ENCODE assay signal across 30 cellular contexts in the genomic region with DNA sequence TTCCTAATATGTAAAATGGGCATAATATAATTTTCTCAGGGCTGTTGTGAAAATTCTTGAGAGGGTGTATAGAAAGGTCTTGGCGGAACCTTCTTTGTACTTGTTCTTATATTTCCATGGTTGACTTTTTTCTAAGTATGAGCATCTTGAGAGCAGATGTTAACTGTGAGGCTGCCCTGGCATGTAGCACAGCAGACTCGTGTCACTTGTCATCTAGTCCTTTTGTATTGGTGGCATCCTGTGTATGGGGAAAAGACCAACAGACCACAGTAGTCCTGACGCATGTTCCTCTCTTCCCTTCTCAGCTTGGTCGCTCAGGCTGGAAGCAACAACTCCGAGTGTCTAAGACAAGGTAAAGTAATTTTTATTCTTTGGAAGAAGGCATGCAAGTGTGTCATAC.
"Had no signal": no experiment of that assay in that cellular context is flagged by ENCODE, and none has a peak within 500 bp of the region (broad histone marks: within the 10 kb centered on the region; RNA-seq: fewer than 3 reads in every experiment).

No MANE protein-coding gene starts in this region.

- H3K36me3 Mint-ChIP-seq: activated naive CD4-positive, alpha-beta T cell treated with anti-CD3 and anti-CD28 coated beads, Interleukin-2, amount 10 ng/mL, durations not matched to agents 7 days and 5 days; activated naive CD4-positive, alpha-beta T cell treated with anti-CD3 and anti-CD28 coated beads, Interleukin-2, amount 50 U/mL, for 72 hours; activated naive CD8-positive, alpha-beta T cell treated with anti-CD3 and anti-CD28 coated beads, Interleukin-2, amount 10 ng/mL, durations not matched to agents 7 days and 5 days; T-cell had no signal

- ATAC-seq: activated naive CD4-positive, alpha-beta T cell treated with anti-CD3 and anti-CD28 coated beads, Interleukin-2, amount 50 U/mL, for 72 hours; activated T-cell treated with anti-CD3 and anti-CD28 coated beads, Interleukin-2, amount 50 U/mL, for 72 hours; T-cell had no signal

- H3K27me3 ChIP-seq: brain microvascular endothelial cell had no signal

- H3K9me3 Mint-ChIP-seq: activated CD4-positive, alpha-beta memory T cell treated with anti-CD3 and anti-CD28 coated beads, Interleukin-2, amount 10 ng/mL, durations not matched to agents 7 days and 5 days; activated CD4-positive, alpha-beta T cell treated with anti-CD3 and anti-CD28 coated beads, Interleukin-2, amount 10 ng/mL, durations not matched to agents 7 days and 5 days; activated naive CD4-positive, alpha-beta T cell treated with anti-CD3 and anti-CD28 coated beads, Interleukin-2, amount 10 ng/mL, durations not matched to agents 7 days and 5 days; activated naive CD4-positive, alpha-beta T cell treated with anti-CD3 and anti-CD28 coated beads, Interleukin-2, amount 50 U/mL, for 72 hours; activated naive CD8-positive, alpha-beta T cell treated with anti-CD3 and anti-CD28 coated beads, Interleukin-2, amount 10 ng/mL, durations not matched to agents 7 days and 5 days; activated T-cell treated with anti-CD3 and anti-CD28 coated beads, Interleukin-2, amount 50 U/mL, for 24 hours; activated T-cell treated with anti-CD3 and anti-CD28 coated beads, Interleukin-2, amount 50 U/mL, for 72 hours; central memory CD8-positive, alpha-beta T cell; dendritic cell treated with granulocyte-macrophage colony-stimulating factor and Interleukin-4, amounts not matched to agents 40 ng/mL and 50 ng/mL, for 4 days; T-cell; T-helper 1 cell treated with Interleukin-12 subunit alpha and Interleukin-12 subunit beta and Interleukin-4 antibody, amounts not matched to agents 30 μg/mL and 1 μg/mL, for 36 hours; T-helper 2 cell treated with Interferon-gamma antibody and Interleukin-4, amounts not matched to agents 5 μg/mL and 100 μg/mL, for 36 hours had no signal

- H3K9me3 ChIP-seq: esophagus squamous epithelium, heart left ventricle had no signal

- H3K4me3 ChIP-seq: coronary artery, esophagus squamous epithelium, heart left ventricle had no signal

- DNase-seq: activated CD4-positive, alpha-beta memory T cell treated with anti-CD3 and anti-CD28 coated beads, Interleukin-2, amount 10 ng/mL, durations not matched to agents 7 days and 5 days; activated CD4-positive, alpha-beta T cell treated with anti-CD3 and anti-CD28 coated beads for 1 hour; activated CD4-positive, alpha-beta T cell treated with anti-CD3 and anti-CD28 coated beads for 4 hours; activated CD4-positive, alpha-beta T cell treated with anti-CD3 and anti-CD28 coated beads, Interleukin-2, amount 10 ng/mL, durations not matched to agents 7 days and 5 days; activated CD4-positive, alpha-beta T cell treated with anti-CD3 and anti-CD28 coated beads, Interleukin-2, amount 50 U/mL, for 4 hours; activated CD8-positive, alpha-beta memory T cell treated with anti-CD3 and anti-CD28 coated beads, Interleukin-2, amount 50 U/mL, for 48 hours; activated gamma-delta T cell; activated naive CD4-positive, alpha-beta T cell; activated naive CD4-positive, alpha-beta T cell treated with anti-CD3 and anti-CD28 coated beads, Interleukin-2, amount 10 ng/mL, durations not matched to agents 7 days and 5 days; activated naive CD8-positive, alpha-beta T cell treated with anti-CD3 and anti-CD28 coated beads, Interleukin-2, amount 10 ng/mL, durations not matched to agents 7 days and 5 days; activated T-cell treated with anti-CD3 and anti-CD28 coated beads for 4 hours; activated T-cell treated with anti-CD3 and anti-CD28 coated beads, Interleukin-2, amount 50 U/mL, for 24 hours; activated T-cell treated with anti-CD3 and anti-CD28 coated beads, Interleukin-2, amount 50 U/mL, for 72 hours; amniotic stem cell; brain microvascular endothelial cell; dorsolateral prefrontal cortex; effector memory CD4-positive, alpha-beta T cell; erythroblast; esophagus squamous epithelium; glutamatergic neuron; heart left ventricle; T-cell; T1000; WERI-Rb-1 had no signal

- H3K27ac ChIP-seq: brain microvascular endothelial cell, coronary artery, dorsolateral prefrontal cortex, esophagus squamous epithelium, heart left ventricle, WERI-Rb-1 had no signal

- H3K27ac Mint-ChIP-seq: activated CD4-positive, alpha-beta memory T cell treated with anti-CD3 and anti-CD28 coated beads, Interleukin-2, amount 10 ng/mL, durations not matched to agents 7 days and 5 days; activated CD4-positive, alpha-beta T cell treated with anti-CD3 and anti-CD28 coated beads, Interleukin-2, amount 10 ng/mL, durations not matched to agents 7 days and 5 days; activated naive CD4-positive, alpha-beta T cell treated with anti-CD3 and anti-CD28 coated beads, Interleukin-2, amount 10 ng/mL, durations not matched to agents 7 days and 5 days; activated naive CD8-positive, alpha-beta T cell treated with anti-CD3 and anti-CD28 coated beads, Interleukin-2, amount 10 ng/mL, durations not matched to agents 7 days and 5 days; activated T-cell treated with anti-CD3 and anti-CD28 coated beads, Interleukin-2, amount 50 U/mL, for 24 hours; activated T-cell treated with anti-CD3 and anti-CD28 coated beads, Interleukin-2, amount 50 U/mL, for 72 hours; T-cell; T-helper 1 cell treated with Interleukin-12 subunit alpha and Interleukin-12 subunit beta and Interleukin-4 antibody, amounts not matched to agents 30 μg/mL and 1 μg/mL, for 36 hours; T-helper 2 cell treated with Interferon-gamma antibody and Interleukin-4, amounts not matched to agents 5 μg/mL and 100 μg/mL, for 36 hours had no signal

- H3K4me3 Mint-ChIP-seq: activated CD4-positive, alpha-beta memory T cell treated with anti-CD3 and anti-CD28 coated beads, Interleukin-2, amount 10 ng/mL, durations not matched to agents 7 days and 5 days; activated CD4-positive, alpha-beta T cell treated with anti-CD3 and anti-CD28 coated beads, Interleukin-2, amount 10 ng/mL, durations not matched to agents 7 days and 5 days; activated naive CD4-positive, alpha-beta T cell treated with anti-CD3 and anti-CD28 coated beads, Interleukin-2, amount 10 ng/mL, durations not matched to agents 7 days and 5 days; activated naive CD8-positive, alpha-beta T cell treated with anti-CD3 and anti-CD28 coated beads, Interleukin-2, amount 10 ng/mL, durations not matched to agents 7 days and 5 days; activated T-cell treated with anti-CD3 and anti-CD28 coated beads, Interleukin-2, amount 50 U/mL, for 24 hours; activated T-cell treated with anti-CD3 and anti-CD28 coated beads, Interleukin-2, amount 50 U/mL, for 72 hours; central memory CD8-positive, alpha-beta T cell; dendritic cell treated with granulocyte-macrophage colony-stimulating factor and Interleukin-4, amounts not matched to agents 40 ng/mL and 50 ng/mL, for 4 days; T-cell; T-helper 1 cell treated with Interleukin-12 subunit alpha and Interleukin-12 subunit beta and Interleukin-4 antibody, amounts not matched to agents 30 μg/mL and 1 μg/mL, for 36 hours; T-helper 2 cell treated with Interferon-gamma antibody and Interleukin-4, amounts not matched to agents 5 μg/mL and 100 μg/mL, for 36 hours had no signal

- H3K36me3 ChIP-seq: brain microvascular endothelial cell, esophagus squamous epithelium, heart left ventricle, WERI-Rb-1 had no signal

- H3K4me1 Mint-ChIP-seq: activated CD4-positive, alpha-beta memory T cell treated with anti-CD3 and anti-CD28 coated beads, Interleukin-2, amount 10 ng/mL, durations not matched to agents 7 days and 5 days; activated CD4-positive, alpha-beta T cell treated with anti-CD3 and anti-CD28 coated beads, Interleukin-2, amount 10 ng/mL, durations not matched to agents 7 days and 5 days; activated naive CD4-positive, alpha-beta T cell treated with anti-CD3 and anti-CD28 coated beads, Interleukin-2, amount 10 ng/mL, durations not matched to agents 7 days and 5 days; activated naive CD8-positive, alpha-beta T cell treated with anti-CD3 and anti-CD28 coated beads, Interleukin-2, amount 10 ng/mL, durations not matched to agents 7 days and 5 days; central memory CD8-positive, alpha-beta T cell; T-cell had no signal
